Comparison of ENCODE assay signal across 11 cellular contexts in genomic region chr12:32252199-32253073, GRCh38.
DNase-seq lines count a peak whose midpoint lies in the region; ATAC-seq and TF ChIP-seq lines count a peak whose summit lies in the region.
"Had no signal": no experiment of that assay in that cellular context is flagged by ENCODE, and none has a peak within 500 bp of the region (broad histone marks: within the 10 kb centered on the region; RNA-seq: fewer than 3 reads in every experiment).

No MANE protein-coding gene starts in this region.

- TF ChIP-seq CTCF in Calu3 (IDR thresholded peaks at IDR 0.05; ENCODE audit: unreplicated experiment) (no peak), ascending aorta (IDR thresholded peaks at IDR 0.05) (no peak)

- H3K9me3 Mint-ChIP-seq in Calu3 (ENCODE audit: low read depth, unreplicated experiment) = peaks cover 2% of the 10 kb centered on the region
- H3K9me3 Mint-ChIP-seq: natural killer cell treated with Interleukin-12 subunit alpha and Interleukin-12 subunit beta and Interleukin-15 and Interleukin-18, amount 100 ng/mL, for 72 hours had no signal

- no peak overlapping the region for H3K27ac ChIP-seq in ascending aorta
- H3K27ac ChIP-seq: hepatocyte had no signal

- no peaks in the 10 kb centered on the region for H3K27me3 Mint-ChIP-seq in Calu3 (ENCODE audit: unreplicated experiment)
- H3K27me3 Mint-ChIP-seq: natural killer cell treated with Interleukin-12 subunit alpha and Interleukin-12 subunit beta and Interleukin-15 and Interleukin-18, amount 100 ng/mL, for 72 hours had no signal

- DNase-seq in COLO668 (lab: John Stamatoyannopoulos, UW; ENCODE audit: unreplicated experiment) (peak; percentile 10), NCI-H524 (lab: John Stamatoyannopoulos, UW) (peak; percentile 99), Calu3 (no peak), ascending aorta (ENCODE audit: low spot score in 2 of 2) (no peak), UCSD-AML1 (lab: John Stamatoyannopoulos, UW; ENCODE audit: unreplicated experiment) (no peak)
- DNase-seq: stimulated activated CD4-positive, alpha-beta T cell treated with anti-CD3 and anti-CD28 coated beads, Interleukin-4, amount 100 ng/mL, for 24 hours had no signal

- no peaks in the 10 kb centered on the region for H3K27me3 ChIP-seq in ascending aorta
- H3K27me3 ChIP-seq: hepatocyte had no signal

- BruUV-seq in Calu3 (replicated peaks; lab: Mats Ljungman, UMichigan) = no TSS peak

- H3K4me1 Mint-ChIP-seq in Calu3 (ENCODE audit: low read depth, unreplicated experiment) = peaks cover 17% of the 10 kb centered on the region

- intact Hi-C loops in Calu3 (cut with micrococcal nuclease; ENCODE audit: unreplicated experiment) = no loop called here
- intact Hi-C loops in ascending aorta (cut with DNase I) = no loop called here

- no peak overlapping the region for H3K4me3 Mint-ChIP-seq in Calu3 (ENCODE audit: low read depth, unreplicated experiment)
- H3K4me3 Mint-ChIP-seq: natural killer cell treated with Interleukin-12 subunit alpha and Interleukin-12 subunit beta and Interleukin-15 and Interleukin-18, amount 100 ng/mL, for 72 hours had no signal

- no peaks in the 10 kb centered on the region for H3K36me3 ChIP-seq in ascending aorta

- CTCF ChIA-PET in Calu3 (lab: Charles Lee) = no interaction called here

- H3K4me1 ChIP-seq in ascending aorta = no peaks in the 10 kb centered on the region

- H3K4me3 ChIP-seq in ascending aorta = no peak overlapping the region
- H3K4me3 ChIP-seq: hepatocyte had no signal

- H3K9me3 ChIP-seq in ascending aorta = no peaks in the 10 kb centered on the region

- H3K36me3 Mint-ChIP-seq in Calu3 (ENCODE audit: insufficient read depth, unreplicated experiment) = no peaks in the 10 kb centered on the region
- H3K36me3 Mint-ChIP-seq: natural killer cell treated with Interleukin-12 subunit alpha and Interleukin-12 subunit beta and Interleukin-15 and Interleukin-18, amount 100 ng/mL, for 72 hours had no signal

- H3K27ac Mint-ChIP-seq in Calu3 (ENCODE audit: unreplicated experiment) = no peak overlapping the region
- H3K27ac Mint-ChIP-seq: natural killer cell treated with Interleukin-12 subunit alpha and Interleukin-12 subunit beta and Interleukin-15 and Interleukin-18, amount 100 ng/mL, for 72 hours had no signal

- ATAC-seq in GM18907 (IDR thresholded peaks at IDR 0.05; ENCODE audit: unreplicated experiment) (peak; percentile 90), HG02642 (IDR thresholded peaks at IDR 0.05; ENCODE audit: poor library complexity, unreplicated experiment) (peak; percentile 93), HG03139 (IDR thresholded peaks at IDR 0.05; ENCODE audit: unreplicated experiment) (no peak)
- ATAC-seq: natural killer cell treated with Interleukin-12 subunit alpha and Interleukin-12 subunit beta and Interleukin-15 and Interleukin-18, amount 100 ng/mL, for 72 hours had no signal

Comparison
In these comparisons a context has a peak if more than half of its experiments do, and no peak if none do; other contexts are left out.
1. DNase-seq: peak in COLO668 (single experiment) and NCI-H524 (2 of 2); none in Calu3 (single experiment), ascending aorta (0 of 2) and UCSD-AML1 (single experiment).